Comparison of ENCODE assay signal across 25 cellular contexts in the genomic region with DNA sequence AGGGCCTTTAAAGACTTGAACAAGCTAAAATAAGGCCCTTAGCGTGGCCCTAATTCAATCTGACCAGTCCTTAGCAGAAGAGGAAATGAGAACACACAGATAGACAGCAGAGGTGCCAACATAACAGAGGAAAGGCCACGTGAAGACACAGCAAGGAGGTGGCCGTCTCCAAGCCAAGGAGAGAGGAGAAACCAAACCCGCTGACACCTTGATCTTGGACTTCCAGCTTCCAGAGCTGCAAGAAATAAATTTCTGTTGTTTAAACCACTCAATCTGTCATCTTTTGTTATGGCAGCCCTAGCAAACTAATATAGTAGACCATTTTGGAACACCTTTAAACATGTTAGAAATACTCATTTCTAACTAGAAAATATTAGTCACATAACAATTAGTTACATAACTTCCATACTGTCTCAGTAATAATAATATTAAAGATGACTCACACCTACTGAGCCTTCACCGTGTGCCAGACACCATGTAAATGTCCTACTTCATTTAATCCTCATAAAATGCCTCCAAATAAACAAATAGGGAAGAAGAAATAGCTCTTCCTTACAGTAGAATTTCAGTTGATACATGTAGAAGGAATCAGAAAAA. TPM values are rescaled to one million over a fixed set of nuclear protein-coding genes. Genes with fewer than 3 reads are reported as not detected.
DNase-seq lines count a peak whose midpoint lies in the region; ATAC-seq lines count a peak whose summit lies in the region.
"Had no signal": no experiment of that assay in that cellular context is flagged by ENCODE, and none has a peak within 500 bp of the region (broad histone marks: within the 10 kb centered on the region; RNA-seq: fewer than 3 reads in every experiment).

No MANE protein-coding gene starts in this region.

- no peaks in the 10 kb centered on the region for H3K79me2 ChIP-seq in trophoblast cell (ENCODE audit: control insufficient read depth, insufficient read depth, low read length, poor library complexity)

- no peaks in the 10 kb centered on the region for H3K36me3 ChIP-seq in naive thymus-derived CD4-positive, alpha-beta T cell (ENCODE audit: control insufficient read depth in 2 of 3, insufficient read depth in 3 of 3, low read length in 3 of 3)
- no peaks in the 10 kb centered on the region for H3K36me3 ChIP-seq in trophoblast cell (ENCODE audit: control insufficient read depth in 1 of 2, insufficient read depth in 2 of 2, low read length in 2 of 2)
- H3K36me3 ChIP-seq: BLaER1, left ventricle myocardium inferior, sigmoid colon had no signal

- POLR2A ChIA-PET in naive thymus-derived CD4-positive, alpha-beta T cell (lab: Charles Lee) = interaction anchor here (0.6 to 16.7 kb wide), 13 partner anchors 20 to 363 kb away, joined by 3 to 633 read pairs (median 3); partner anchors contain the start of gene S1PR1

- H2BK12ac ChIP-seq in trophoblast cell (ENCODE audit: low read length) = no peak overlapping the region

- no peak overlapping the region for H2AK5ac ChIP-seq in trophoblast cell (ENCODE audit: low read length)

- H3K79me1 ChIP-seq in trophoblast cell (ENCODE audit: low read length) = no peaks in the 10 kb centered on the region

- H3K4me2 ChIP-seq in trophoblast cell (ENCODE audit: low read length) = no peak overlapping the region
- H3K4me2 ChIP-seq: BLaER1 had no signal

- H4K91ac ChIP-seq in trophoblast cell (ENCODE audit: low read depth, low read length) = no peak overlapping the region

- no peaks in the 10 kb centered on the region for H3K9me3 ChIP-seq in naive thymus-derived CD4-positive, alpha-beta T cell (ENCODE audit: control insufficient read depth in 2 of 3, low read length in 3 of 3)
- H3K9me3 ChIP-seq in trophoblast cell (ENCODE audit: insufficient read depth, low read depth, low read length) = no peaks in the 10 kb centered on the region
- H3K9me3 ChIP-seq: BLaER1, sigmoid colon had no signal

- H3K27ac ChIP-seq in naive thymus-derived CD4-positive, alpha-beta T cell (ENCODE audit: low read depth, low read length) = peak overlapping the region; percentile 77
- no peak overlapping the region for H3K27ac ChIP-seq in trophoblast cell (ENCODE audit: low read depth, low read length)
- H3K27ac ChIP-seq: BLaER1, foreskin keratinocyte, left ventricle myocardium inferior, sigmoid colon, VCaP had no signal

- peak overlapping the region; percentile 75 for H3K27ac Mint-ChIP-seq in activated CD8-positive, alpha-beta memory T cell treated with anti-CD3 and anti-CD28 coated beads, Interleukin-2, amount 10 ng/mL, durations not matched to agents 7 days and 5 days
- H3K27ac Mint-ChIP-seq in activated naive CD4-positive, alpha-beta T cell treated with anti-CD3 and anti-CD28 coated beads, Interleukin-2, amount 50 U/mL, for 72 hours = peak overlapping the region; percentile 91 to 95
- peak overlapping the region; percentile 75 to 99 (median 98) for H3K27ac Mint-ChIP-seq in naive thymus-derived CD4-positive, alpha-beta T cell

- no peak overlapping the region for H2BK5ac ChIP-seq in trophoblast cell (ENCODE audit: low read depth, low read length, poor library complexity)

- H3K4me1 ChIP-seq in naive thymus-derived CD4-positive, alpha-beta T cell (ENCODE audit: control insufficient read depth in 2 of 2, insufficient read depth in 2 of 2, low read length in 2 of 2) = peaks cover 76 to 85% of the 10 kb centered on the region in 2 donors
- no peaks in the 10 kb centered on the region for H3K4me1 ChIP-seq in trophoblast cell (ENCODE audit: control insufficient read depth in 1 of 2, insufficient read depth in 2 of 2, low read length in 2 of 2)
- H3K4me1 ChIP-seq: foreskin keratinocyte, sigmoid colon had no signal

- H2BK120ac ChIP-seq in trophoblast cell (ENCODE audit: insufficient read depth, low read length, poor library complexity) = no peak overlapping the region

- peaks cover 5% of the 10 kb centered on the region for H3K27me3 Mint-ChIP-seq in activated CD8-positive, alpha-beta memory T cell treated with anti-CD3 and anti-CD28 coated beads, Interleukin-2, amount 10 ng/mL, durations not matched to agents 7 days and 5 days
- H3K27me3 Mint-ChIP-seq in naive thymus-derived CD4-positive, alpha-beta T cell = no peaks in the 10 kb centered on the region

- H3K4me3 Mint-ChIP-seq in activated CD8-positive, alpha-beta memory T cell treated with anti-CD3 and anti-CD28 coated beads, Interleukin-2, amount 10 ng/mL, durations not matched to agents 7 days and 5 days = no peak overlapping the region
- H3K4me3 Mint-ChIP-seq in naive thymus-derived CD4-positive, alpha-beta T cell = peak overlapping the region; percentile 70 to 94 (median 80)

- no peaks in the 10 kb centered on the region for H3K27me3 ChIP-seq in naive thymus-derived CD4-positive, alpha-beta T cell (ENCODE audit: control insufficient read depth in 2 of 2, insufficient read depth in 2 of 2, low read length in 2 of 2)
- H3K27me3 ChIP-seq in trophoblast cell (ENCODE audit: insufficient read depth, low read length) = no peaks in the 10 kb centered on the region
- H3K27me3 ChIP-seq: BLaER1, foreskin keratinocyte, sigmoid colon had no signal

- no CpG with 5 or more reads among the region's 5 CpGs for WGBS in trophoblast cell (ENCODE audit: extremely low coverage, insufficient coverage, insufficient read length)

- CTCF ChIA-PET in activated CD8-positive, alpha-beta memory T cell treated with anti-CD3 and anti-CD28 coated beads, Interleukin-2, amount 10 ng/mL, durations not matched to agents 7 days and 5 days (lab: Charles Lee) = interaction anchor here (0.6 to 4.7 kb wide), 6 partner anchors 24 to 363 kb away, joined by 3 to 54 read pairs (median 5); no protein-coding TSS in a partner anchor
- CTCF ChIA-PET in naive thymus-derived CD4-positive, alpha-beta T cell (lab: Charles Lee) = interaction anchor here (0.7 to 6.8 kb wide), 15 partner anchors 15 to 379 kb away, joined by 3 to 110 read pairs (median 4); partner anchors contain the start of gene S1PR1

- H3K14ac ChIP-seq in trophoblast cell (ENCODE audit: low read length) = no peak overlapping the region

- H3K4me1 Mint-ChIP-seq in activated CD8-positive, alpha-beta memory T cell treated with anti-CD3 and anti-CD28 coated beads, Interleukin-2, amount 10 ng/mL, durations not matched to agents 7 days and 5 days = peaks cover 56% of the 10 kb centered on the region
- H3K4me1 Mint-ChIP-seq in naive thymus-derived CD4-positive, alpha-beta T cell = peaks cover 63 to 91% (median 89%) of the 10 kb centered on the region in 7 donors

- H3K4ac ChIP-seq in trophoblast cell (ENCODE audit: low read depth, low read length) = no peak overlapping the region

- H3K36me3 Mint-ChIP-seq in activated CD8-positive, alpha-beta memory T cell treated with anti-CD3 and anti-CD28 coated beads, Interleukin-2, amount 10 ng/mL, durations not matched to agents 7 days and 5 days = peaks cover 4% of the 10 kb centered on the region
- H3K36me3 Mint-ChIP-seq in activated naive CD4-positive, alpha-beta T cell treated with anti-CD3 and anti-CD28 coated beads, Interleukin-2, amount 50 U/mL, for 72 hours = peaks cover 0 to 16% of the 10 kb centered on the region in 2 donors
- H3K36me3 Mint-ChIP-seq in naive thymus-derived CD4-positive, alpha-beta T cell = peaks cover 0 to 3% (median 0%) of the 10 kb centered on the region in 5 donors

- no peak for DNase-seq in activated CD8-positive, alpha-beta memory T cell treated with anti-CD3 and anti-CD28 coated beads, Interleukin-2, amount 10 ng/mL, durations not matched to agents 7 days and 5 days
- no peak for DNase-seq in activated CD8-positive, alpha-beta memory T cell treated with anti-CD3 and anti-CD28 coated beads, Interleukin-2, amount 50 U/mL, for 4 hours
- DNase-seq in EH (ENCODE audit: low read depth) (peak; percentile 13), trophoblast cell (no peak)
- no peak for DNase-seq in activated naive CD4-positive, alpha-beta T cell treated with anti-CD3 and anti-CD28 coated beads, Interleukin-2, amount 50 U/mL, for 72 hours (ENCODE audit: low spot score in 2 of 2)
- DNase-seq in naive thymus-derived CD4-positive, alpha-beta T cell = no peak
- DNase-seq: activated gamma-delta T cell; cerebellar nuclear complex; foreskin keratinocyte; KBM-7; left ventricle myocardium inferior; midbrain; MM.1S; NCI-H146; NCI-H2171; NCI-H524; NK-92 treated with Interleukin-12 subunit alpha and Interleukin-12 subunit beta, amount 100 ng/mL, for 24 hours; posterior cingulate gyrus; sigmoid colon had no signal

- no peak overlapping the region for H3K9ac ChIP-seq in trophoblast cell (ENCODE audit: low read length)
- H3K9ac ChIP-seq: BLaER1 had no signal

- intact Hi-C loops in naive thymus-derived CD4-positive, alpha-beta T cell (cut with micrococcal nuclease) = loop anchor here (1.0 to 2.0 kb wide), 6 partner anchors 9 to 357 kb away; no protein-coding TSS in a partner anchor

- H3K18ac ChIP-seq in trophoblast cell (ENCODE audit: low read length) = no peak overlapping the region

- H3K23ac ChIP-seq in trophoblast cell (ENCODE audit: low read length) = no peak overlapping the region

- H2AFZ ChIP-seq in trophoblast cell (ENCODE audit: insufficient read depth, low read length, poor library complexity) = no peak overlapping the region

- H4K12ac ChIP-seq in trophoblast cell (ENCODE audit: low read depth, low read length) = no peak overlapping the region

- no peak overlapping the region for H4K8ac ChIP-seq in trophoblast cell (ENCODE audit: low read depth, low read length)

- H3K9me3 Mint-ChIP-seq in activated CD8-positive, alpha-beta memory T cell treated with anti-CD3 and anti-CD28 coated beads, Interleukin-2, amount 10 ng/mL, durations not matched to agents 7 days and 5 days (ENCODE audit: low read depth) = peaks cover 3% of the 10 kb centered on the region
- H3K9me3 Mint-ChIP-seq in activated naive CD4-positive, alpha-beta T cell treated with anti-CD3 and anti-CD28 coated beads, Interleukin-2, amount 50 U/mL, for 72 hours = no peaks in the 10 kb centered on the region
- peaks cover 0 to 1% (median 0%) of the 10 kb centered on the region in 11 donors for H3K9me3 Mint-ChIP-seq in naive thymus-derived CD4-positive, alpha-beta T cell

- H3K4me3 ChIP-seq in naive thymus-derived CD4-positive, alpha-beta T cell (ENCODE audit: low read length) = peak overlapping the region; percentile 35
- no peak overlapping the region for H3K4me3 ChIP-seq in trophoblast cell (ENCODE audit: low read depth, low read length)
- H3K4me3 ChIP-seq: BLaER1, left ventricle myocardium inferior, sigmoid colon had no signal

- ATAC-seq in activated CD8-positive, alpha-beta memory T cell treated with anti-CD3 and anti-CD28 coated beads, Interleukin-2, amount 10 ng/mL, durations not matched to agents 7 days and 5 days = no peak
- ATAC-seq in activated naive CD4-positive, alpha-beta T cell treated with anti-CD3 and anti-CD28 coated beads, Interleukin-2, amount 50 U/mL, for 72 hours = peak; percentile 5 to 18
- no peak for ATAC-seq in naive thymus-derived CD4-positive, alpha-beta T cell
- ATAC-seq in GM21390 (IDR thresholded peaks at IDR 0.05; ENCODE audit: unreplicated experiment) (no peak), HG03039 (IDR thresholded peaks at IDR 0.05; ENCODE audit: unreplicated experiment) (no peak)
- ATAC-seq: foreskin keratinocyte had no signal

RNA-seq across cellular contexts. Expression of gene S1PR1, which starts 47.9 kb away (rescaled TPM):
- 10 to 100 TPM; 56.0 to 68.2 TPM for total RNA-seq in activated CD8-positive, alpha-beta memory T cell treated with anti-CD3 and anti-CD28 coated beads, Interleukin-2, amount 10 ng/mL, durations not matched to agents 7 days and 5 days
- 100 to 1,000 TPM; 125 to 221 TPM for total RNA-seq in activated naive CD4-positive, alpha-beta T cell treated with anti-CD3 and anti-CD28 coated beads, Interleukin-2, amount 50 U/mL, for 72 hours
- total RNA-seq in naive thymus-derived CD4-positive, alpha-beta T cell = 100 to 1,000 TPM; 116 to 305 (median 283) TPM
- 100 to 1,000 TPM; 209 to 247 TPM for polyA plus RNA-seq in naive thymus-derived CD4-positive, alpha-beta T cell
- polyA plus RNA-seq in trophoblast cell (2013) = 4.1 and 5.7 TPM in 2 replicates
- total RNA-seq: HT-29 had no signal
- polyA plus RNA-seq: neural cell had no signal

Comparison
In these comparisons a context has a peak if more than half of its experiments do, and no peak if none do; other contexts are left out.
1. ATAC-seq: peak in activated naive CD4-positive, alpha-beta T cell treated with anti-CD3 and anti-CD28 coated beads, Interleukin-2, amount 50 U/mL, for 72 hours (2 of 2); none in activated CD8-positive, alpha-beta memory T cell treated with anti-CD3 and anti-CD28 coated beads, Interleukin-2, amount 10 ng/mL, durations not matched to agents 7 days and 5 days (single experiment), naive thymus-derived CD4-positive, alpha-beta T cell (single experiment), GM21390 (single experiment) and HG03039 (single experiment).
2. Peak in every context shown above with its lines, with median percentiles within 50 percentile points of each other: H3K27ac Mint-ChIP-seq.